13 cellular contexts compared by ENCODE assay signal in the genomic region with DNA sequence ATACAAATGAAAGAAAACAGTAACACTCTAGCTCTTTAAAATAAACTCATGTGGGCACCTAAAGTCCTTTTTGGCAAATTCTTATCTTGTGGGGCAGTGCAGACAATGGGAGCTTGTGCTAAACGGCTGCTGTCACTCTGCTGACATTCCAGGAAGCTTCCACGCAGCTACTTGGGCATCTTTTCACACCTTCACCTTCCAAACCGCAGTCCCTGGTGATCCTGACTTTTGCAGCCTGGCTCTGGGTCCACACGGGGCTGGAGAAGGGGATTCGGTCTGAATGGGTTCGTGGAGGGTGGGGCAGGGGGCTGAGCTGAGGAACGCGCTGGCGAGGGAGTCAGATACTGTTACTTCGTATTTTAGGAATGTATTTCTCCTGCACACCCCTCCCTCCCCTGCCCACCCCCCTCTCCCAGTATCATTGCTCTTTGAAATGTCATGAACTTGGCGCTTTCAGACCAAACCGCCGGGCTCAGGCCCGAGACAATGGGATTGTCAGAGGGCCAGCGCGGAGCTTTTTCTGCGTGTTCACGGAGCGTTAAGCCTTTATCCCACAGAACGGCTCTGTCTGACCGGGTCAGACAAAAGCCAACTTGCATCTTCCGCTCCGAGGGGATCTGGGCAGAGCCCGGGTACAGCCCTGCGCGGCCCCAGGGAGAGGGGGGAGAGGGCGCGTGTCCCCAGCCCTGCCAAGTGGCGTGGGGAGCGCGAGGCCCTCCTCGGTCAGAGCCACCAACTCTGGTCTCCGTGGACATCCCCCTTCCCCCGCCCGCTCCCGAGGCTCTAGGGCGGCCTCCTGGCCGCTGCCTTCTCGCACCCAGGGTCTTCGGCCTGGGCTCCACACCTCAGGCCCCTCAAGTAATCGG.
DNase-seq lines count a peak whose midpoint lies in the region; ATAC-seq and TF ChIP-seq lines count a peak whose summit lies in the region.
"Had no signal": no experiment of that assay in that cellular context is flagged by ENCODE, and none has a peak within 500 bp of the region (broad histone marks: within the 10 kb centered on the region; RNA-seq: fewer than 3 reads in every experiment).

No MANE protein-coding gene starts in this region.

- 0 out of 2 replicates have a peak overlapping the region, but pooled peaks have one; percentile 40 for H3K4me3 ChIP-seq in HUES48 (ENCODE audit: low read depth, low read length)
- peak overlapping the region; percentile 15 for H3K4me3 ChIP-seq in astrocyte of the cerebellum (ENCODE audit: low read depth, low read length)
- peak overlapping the region; percentile 45 for H3K4me3 ChIP-seq in smooth muscle cell

- H3K27me3 ChIP-seq in HUES48 (ENCODE audit: control insufficient read depth, insufficient read depth, low read length) (peaks cover 100% of the 10 kb centered on the region), smooth muscle cell (ENCODE audit: low read depth) (peaks cover 100% of the 10 kb centered on the region)

- DNase-seq in astrocyte of the cerebellum (ENCODE audit: low read depth) (no peak), left kidney (ENCODE audit: low read depth, low spot score) (peak; percentile 30), smooth muscle cell (lab: John Stamatoyannopoulos, UW; ENCODE audit: unreplicated experiment) (no peak), SW 1271 (lab: John Stamatoyannopoulos, UW) (no peak), NCI-H146 treated with DMSO at 0.1 percent for 48 hours (lab: John Stamatoyannopoulos, UW; ENCODE audit: unreplicated experiment) (no peak), DMS 273 treated with DMSO at 0.1 percent for 48 hours (lab: John Stamatoyannopoulos, UW) (no peak)
- DNase-seq: activated CD4-positive, alpha-beta T cell treated with anti-CD3 and anti-CD28 coated beads, Interleukin-2, amount 50 U/mL, for 1 hour; activated naive CD4-positive, alpha-beta T cell treated with Interleukin-2 at 50 U/mL for 16 hours; DMS153; KBM-7; SIG-M5 had no signal

- H3K9me3 ChIP-seq in HUES48 (ENCODE audit: control insufficient read depth, insufficient read depth, low read length) (no peaks in the 10 kb centered on the region), smooth muscle cell (replicated peaks; ENCODE audit: low read depth) (no peaks in the 10 kb centered on the region)

- no peaks in the 10 kb centered on the region for H3F3A ChIP-seq in smooth muscle cell (ENCODE audit: low read depth)

- H3K79me2 ChIP-seq in smooth muscle cell (ENCODE audit: low read depth), result no peaks in the 10 kb centered on the region

- H3K27ac ChIP-seq in HUES48 (ENCODE audit: low read depth, low read length) (no peak overlapping the region), smooth muscle cell (ENCODE audit: low read depth) (no peak overlapping the region)

- TF ChIP-seq CTCF in astrocyte of the cerebellum (IDR thresholded peaks at IDR 0.05; ENCODE audit: low read depth, low read length, missing control alignments) (no peak), smooth muscle cell (IDR thresholded peaks at IDR 0.05; ENCODE audit: borderline replicate concordance, insufficient read depth, poor library complexity, severe bottlenecking) (no peak)

- H3K4me2 ChIP-seq in smooth muscle cell, result peak overlapping the region; percentile 88

- WGBS in smooth muscle cell (ENCODE audit: low lambda C conversion rate), result 8% methylated on average over 41 of the region's 41 CpGs

- H2AFZ ChIP-seq in smooth muscle cell (ENCODE audit: low read depth), result no peak overlapping the region

- no peak for ATAC-seq in HG03095 (IDR thresholded peaks at IDR 0.05; ENCODE audit: unreplicated experiment)

- in situ Hi-C loops in astrocyte of the cerebellum (cut with HindIII; ENCODE audit: low sequenced_read_pairs), result no loop called here

- peaks cover 8% of the 10 kb centered on the region for H3K4me1 ChIP-seq in HUES48 (ENCODE audit: control insufficient read depth, insufficient read depth, low read length)
- H3K4me1 ChIP-seq in smooth muscle cell (ENCODE audit: low read depth), result peaks cover 12% of the 10 kb centered on the region

- H3K9ac ChIP-seq in HUES48 (ENCODE audit: low read depth, low read length) (no peak overlapping the region), smooth muscle cell (ENCODE audit: low read depth) (no peak overlapping the region)

- H3K36me3 ChIP-seq in HUES48 (ENCODE audit: control insufficient read depth, insufficient read depth, low read length), result no peaks in the 10 kb centered on the region
- no peaks in the 10 kb centered on the region for H3K36me3 ChIP-seq in smooth muscle cell (ENCODE audit: low read depth)

- H4K20me1 ChIP-seq in smooth muscle cell (ENCODE audit: low read depth), result no peaks in the 10 kb centered on the region
